In genomic region chr5:141100243-141100805, GRCh38 we compare ENCODE assay signal across 8 cellular contexts. TPM values are rescaled to one million over a fixed set of nuclear protein-coding genes. Genes with fewer than 3 reads are reported as not detected.
DNase-seq lines count a peak whose midpoint lies in the region; ATAC-seq and TF ChIP-seq lines count a peak whose summit lies in the region.

PCDHB3 (plus strand) TSS chr5:141100473; CDS start chr5:141100650, 177 bp downstream.

- H3K27ac ChIP-seq in SU-DHL-6 (ENCODE audit: low read depth, low read length) = no peak within 1 kb of the TSS
- H3K27ac ChIP-seq in gastrocnemius medialis = peak within 1 kb of the TSS in 2 of 4 donors; percentile 17 to 39

- no peak within 1 kb of the TSS for H2AFZ ChIP-seq in SU-DHL-6 (ENCODE audit: low read depth, low read length, severe bottlenecking)

- TF ChIP-seq CTCF in SU-DHL-6 (IDR thresholded peaks at IDR 0.05; ENCODE audit: insufficient read depth, low read length, poor library complexity, severe bottlenecking) = peak; percentile 69
- TF ChIP-seq CTCF in foreskin fibroblast (IDR thresholded peaks at IDR 0.05; ENCODE audit: low read depth, low read length) = peak; percentile 5
- TF ChIP-seq CTCF in gastrocnemius medialis (IDR thresholded peaks at IDR 0.05 in 4 of 5, conservative IDR thresholded peaks at IDR 0.05 in 1 of 5) = peak in 2 of 5 experiments; percentile 39 to 49

- H3K4me1 ChIP-seq in gastrocnemius medialis = no peaks in the 10 kb centered on the region

- H3K9me3 ChIP-seq in SU-DHL-6 (ENCODE audit: insufficient read depth, low read length) (no peaks in the 10 kb centered on the region), gastrocnemius medialis (peaks cover 0 to 4% (median 0%) of the 10 kb centered on the region in 3 donors)

- H3F3A ChIP-seq in SU-DHL-6 (ENCODE audit: insufficient read depth) = no peaks in the 10 kb centered on the region

- H3K9me2 ChIP-seq in SU-DHL-6 (replicated peaks; ENCODE audit: insufficient read depth, low read length) = no peaks in the 10 kb centered on the region

- no peak for TF ChIP-seq POLR2A in gastrocnemius medialis (IDR thresholded peaks at IDR 0.05)

- no peak within 1 kb of the TSS for H3K9ac ChIP-seq in SU-DHL-6 (ENCODE audit: low read length)

- no peaks in the 10 kb centered on the region for H4K20me1 ChIP-seq in SU-DHL-6 (ENCODE audit: low read depth, low read length)

- peak; percentile 67 for DNase-seq in activated effector memory CD4-positive, alpha-beta T cell treated with anti-CD3 and anti-CD28 coated beads, Interleukin-2, amount 50 U/mL, for 16 hours
- no peak for DNase-seq in activated effector memory CD4-positive, alpha-beta T cell treated with Interleukin-2 at 50 U/mL for 16 hours
- DNase-seq in foreskin fibroblast = peak in 1 of 2 donors; percentile 8
- DNase-seq in gastrocnemius medialis = no peak
- DNase-seq in central memory CD4-positive, alpha-beta T cell = no peak

- H3K27me3 ChIP-seq in SU-DHL-6 (ENCODE audit: low read length) (no peaks in the 10 kb centered on the region), gastrocnemius medialis (peaks cover 0 to 6% (median 0%) of the 10 kb centered on the region in 3 donors)

- in situ Hi-C loops in gastrocnemius medialis (cut with MboI; ENCODE audit: low sequenced_read_pairs in 4 of 4) = no loop called here

- H3K4me2 ChIP-seq in SU-DHL-6 (ENCODE audit: low read depth, low read length, poor library complexity, severe bottlenecking) = no peak within 1 kb of the TSS

- ATAC-seq in gastrocnemius medialis (no peak), HG03469 (IDR thresholded peaks at IDR 0.05; ENCODE audit: unreplicated experiment) (no peak), HG03442 (IDR thresholded peaks at IDR 0.05; ENCODE audit: unreplicated experiment) (no peak)

- no peaks in the 10 kb centered on the region for H3K79me2 ChIP-seq in SU-DHL-6 (ENCODE audit: insufficient read depth, low read length)

- intact Hi-C loops in gastrocnemius medialis (cut with DNase I; ENCODE audit: low total_unique reads) = no loop called here

- H3K36me3 ChIP-seq in SU-DHL-6 (ENCODE audit: low read length) (no peaks in the 10 kb centered on the region), gastrocnemius medialis (no peaks in the 10 kb centered on the region)

- no peak within 1 kb of the TSS for H3K4me3 ChIP-seq in SU-DHL-6 (ENCODE audit: insufficient read depth, low read length, poor library complexity, severe bottlenecking)
- peak within 1 kb of the TSS in 1 of 2 donors; percentile 2 for H3K4me3 ChIP-seq in foreskin fibroblast (ENCODE audit: low read depth in 1 of 2, low read length in 2 of 2)
- H3K4me3 ChIP-seq in gastrocnemius medialis = peak within 1 kb of the TSS; percentile 13 to 42 (median 26)

RNA-seq across cellular contexts. Expression of gene PCDHB3, which starts in this region (rescaled TPM):
- under 1 TPM in 3 of 4 donors, not detected in 1; 0.61 to 0.72 (median 0.71) TPM for total RNA-seq in gastrocnemius medialis
